In the genomic region with DNA sequence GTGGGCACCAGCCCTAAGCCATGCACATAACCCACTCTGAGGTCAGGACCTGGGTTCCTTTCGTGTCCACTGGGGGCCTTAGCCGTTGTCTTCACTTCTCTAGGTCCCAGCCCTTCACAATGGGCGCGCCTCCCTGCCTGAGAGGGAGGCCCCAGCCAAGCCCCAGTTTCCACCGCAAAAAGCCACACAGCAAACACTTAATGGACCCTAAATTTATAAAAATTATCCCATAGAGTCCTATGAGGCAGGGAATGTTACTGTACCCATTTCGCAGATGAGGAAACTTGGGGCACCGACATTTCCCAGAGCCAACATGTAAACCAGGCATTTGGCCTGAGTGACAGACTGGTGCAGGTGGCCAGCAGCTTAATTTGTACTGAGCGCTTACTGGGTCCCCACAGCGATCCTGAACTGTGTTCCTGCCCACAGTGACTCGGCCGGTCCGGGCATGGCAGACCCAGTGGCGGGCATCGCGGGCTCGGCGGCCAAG, we compare ENCODE assay signal across 10 cellular contexts. TPM values are rescaled to one million over a fixed set of nuclear protein-coding genes. Genes with fewer than 3 reads are reported as not detected.
DNase-seq lines count a peak whose midpoint lies in the region; ATAC-seq, FAIRE-seq and TF ChIP-seq lines count a peak whose summit lies in the region.
"Had no signal": no experiment of that assay in that cellular context is flagged by ENCODE, and none has a peak within 500 bp of the region (broad histone marks: within the 10 kb centered on the region; RNA-seq: fewer than 3 reads in every experiment).

No MANE protein-coding gene starts in this region.

- no peaks in the 10 kb centered on the region for H3K79me2 ChIP-seq in H1 (ENCODE audit: control insufficient read depth in 1 of 2, insufficient read depth in 2 of 2, low read length in 2 of 2)

- no peaks in the 10 kb centered on the region for H3K9me3 Mint-ChIP-seq in natural killer cell treated with Interleukin-12 subunit alpha and Interleukin-12 subunit beta and Interleukin-15 and Interleukin-18, amount 100 ng/mL, for 72 hours

- H4K5ac ChIP-seq in H1 (ENCODE audit: insufficient read length, low read depth, low read length) = no peak overlapping the region

- CTCF ChIA-PET in H1 (lab: Charles Lee; ENCODE audit: partially characterized antibody) = interaction anchor here (1.1 to 2.2 kb wide), 2 partner anchors 10 to 34 kb away, joined by 3 to 10 read pairs; no protein-coding TSS in a partner anchor

- no peaks in the 10 kb centered on the region for H3K9me3 ChIP-seq in H1 (ENCODE audit: insufficient read depth in 2 of 2, low read depth in 1 of 2, low read length in 1 of 2)

- H3K4me3 ChIP-seq in AG10803 (ENCODE audit: low read length) = peak overlapping the region; percentile 81
- H3K4me3 ChIP-seq in Jurkat, Clone E6-1 (ENCODE audit: low read length) = peak overlapping the region; percentile 78
- H3K4me3 ChIP-seq in H1 (ENCODE audit: extremely low read depth in 1 of 4, insufficient read depth in 2 of 4, low read depth in 3 of 4, low read length in 4 of 4) = peak overlapping the region; percentile 40 to 68 (median 52); a peak in 7 of 8 replicates

- H3K36me3 ChIP-seq in H1 (ENCODE audit: control insufficient read depth in 2 of 4, insufficient read depth in 4 of 4, low read length in 3 of 4) = no peaks in the 10 kb centered on the region

- no peak overlapping the region for H3K14ac ChIP-seq in H1 (ENCODE audit: insufficient read length)

- H3K27ac Mint-ChIP-seq in natural killer cell treated with Interleukin-12 subunit alpha and Interleukin-12 subunit beta and Interleukin-15 and Interleukin-18, amount 100 ng/mL, for 72 hours = no peak overlapping the region

- WGBS in H1 (ENCODE audit: extremely low coverage in 1 of 2, insufficient coverage in 1 of 2, insufficient read length in 1 of 2, insufficient replicate concordance in 2 of 2, low coverage in 1 of 2, low lambda C conversion rate in 2 of 2, missing lambda C conversion rate in 1 of 2), 2 experiments = 85% methylated on average over 16 of the region's 17 CpGs; no CpG with 5 or more reads in 1 of the 2 experiments

- H3K18ac ChIP-seq in H1 (ENCODE audit: extremely low read depth, low read length) = peak overlapping the region; percentile 34

- H4K20me1 ChIP-seq in H1 (replicated peaks in 1 of 2; ENCODE audit: control insufficient read depth in 1 of 2, insufficient read depth in 2 of 2, low read length in 2 of 2) = peaks cover 0 to 8% of the 10 kb centered on the region in 2 experiments

- peak overlapping the region; percentile 75; the same call in 1 of the 2 replicates for H2BK5ac ChIP-seq in H1 (ENCODE audit: low read depth, low read length)

- no peak overlapping the region for H2BK20ac ChIP-seq in H1 (ENCODE audit: low read length)

- no peak for ATAC-seq in natural killer cell treated with Interleukin-12 subunit alpha and Interleukin-12 subunit beta and Interleukin-15 and Interleukin-18, amount 100 ng/mL, for 72 hours
- ATAC-seq in GM18870 (IDR thresholded peaks at IDR 0.05; ENCODE audit: unreplicated experiment) = no peak

- no peak overlapping the region for H3K27ac ChIP-seq in H1 (ENCODE audit: low read depth, low read length)

- H3K27me3 Mint-ChIP-seq in natural killer cell treated with Interleukin-12 subunit alpha and Interleukin-12 subunit beta and Interleukin-15 and Interleukin-18, amount 100 ng/mL, for 72 hours = peaks cover 11 to 15% of the 10 kb centered on the region in 2 donors

- H3K4me2 ChIP-seq in H1 (ENCODE audit: insufficient read depth in 1 of 2, low read depth in 2 of 2, low read length in 2 of 2) = peak overlapping the region; percentile 72 to 74

- no peak overlapping the region for H2AFZ ChIP-seq in H1 (ENCODE audit: low read length)

- no peak for TF ChIP-seq EP300 in H1 (IDR thresholded peaks at IDR 0.05; ENCODE audit: borderline replicate concordance in 1 of 2, low read depth in 2 of 2, low read length in 2 of 2)

- no peaks in the 10 kb centered on the region for H3K79me1 ChIP-seq in H1 (ENCODE audit: low read depth, low read length)

- no peak for TF ChIP-seq CTCF in AG10803 (conservative IDR thresholded peaks at IDR 0.05; ENCODE audit: low read length)
- TF ChIP-seq CTCF in H1 (IDR thresholded peaks at IDR 0.05; ENCODE audit: control extremely low read depth in 1 of 3, insufficient read depth in 1 of 3, low read depth in 1 of 3, low read length in 3 of 3) = no peak

- peaks cover 0 to 7% (median 1%) of the 10 kb centered on the region in 4 experiments; a peak in 5 of 7 replicates for H3K27me3 ChIP-seq in H1 (replicated peaks in 1 of 4; ENCODE audit: control insufficient read depth in 3 of 4, extremely low read depth in 1 of 4, insufficient read depth in 3 of 4, low read length in 3 of 4)

- peaks cover 6% of the 10 kb centered on the region; the same call in 1 of the 2 replicates for H3K23me2 ChIP-seq in H1 (ENCODE audit: low read depth, low read length)

- TF ChIP-seq RAD21 in H1 (IDR thresholded peaks at IDR 0.05 in 1 of 2, conservative IDR thresholded peaks at IDR 0.05 in 1 of 2; ENCODE audit: low read depth in 2 of 2, low read length in 2 of 2) = no peak

- peak overlapping the region; percentile 69 for H3K4ac ChIP-seq in H1 (replicated peaks; ENCODE audit: insufficient read length, low read depth, low read length)

- H2AK5ac ChIP-seq in H1 (ENCODE audit: low read depth, low read length) = peak overlapping the region; percentile 93; the same call in 1 of the 2 replicates

- H2BK12ac ChIP-seq in H1 (ENCODE audit: low read depth, low read length) = peak overlapping the region; percentile 96; the same call in 1 of the 2 replicates

- H4K91ac ChIP-seq in H1 (replicated peaks; ENCODE audit: insufficient read length, low read length) = peak overlapping the region; percentile 65

- H3K4me1 ChIP-seq in H1 (replicated peaks in 1 of 4; ENCODE audit: control insufficient read depth in 3 of 4, insufficient read depth in 4 of 4, low read length in 3 of 4) = peaks cover 0 to 13% (median 7%) of the 10 kb centered on the region in 4 experiments; a peak in 5 of 7 replicates

- H2BK120ac ChIP-seq in H1 (replicated peaks; ENCODE audit: low read depth, low read length) = peak overlapping the region; percentile 90

- no peak for DNase-seq in AG10803 (ENCODE audit: low read depth)
- DNase-seq in Jurkat, Clone E6-1 (ENCODE audit: low read depth, low spot score) = no peak
- no peak for DNase-seq in H1 (ENCODE audit: low read depth in 1 of 2, low spot score in 2 of 2)
- DNase-seq in natural killer cell treated with Interleukin-12 subunit alpha and Interleukin-12 subunit beta and Interleukin-15 and Interleukin-18, amount 100 ng/mL, for 72 hours (ENCODE audit: low spot score) = no peak
- DNase-seq in Kasumi-1 (lab: John Stamatoyannopoulos, UW) = no peak
- no peak for DNase-seq in effector CD8-positive, alpha-beta T cell (lab: John Stamatoyannopoulos, UW)
- no peak for DNase-seq in OCI-M1 (lab: John Stamatoyannopoulos, UW)
- DNase-seq: NCI-H1092 had no signal

- no peak overlapping the region for H3K56ac ChIP-seq in H1 (replicated peaks; ENCODE audit: insufficient read length, low read depth, low read length)

- TF ChIP-seq POLR2A in H1 (IDR thresholded peaks at IDR 0.05; ENCODE audit: control extremely low read depth in 1 of 2, low read depth in 2 of 2, low read length in 2 of 2) = no peak

- peaks cover 0 to 18% of the 10 kb centered on the region in 2 donors for H3K4me1 Mint-ChIP-seq in natural killer cell treated with Interleukin-12 subunit alpha and Interleukin-12 subunit beta and Interleukin-15 and Interleukin-18, amount 100 ng/mL, for 72 hours (ENCODE audit: low read depth in 2 of 2)

- H2BK15ac ChIP-seq in H1 (ENCODE audit: low read length) = peak overlapping the region; percentile 88

- FAIRE-seq in H1 (lab: Jason Lieb, UNC) = no peak
- FAIRE-seq: GM12891 had no signal

- POLR2A ChIA-PET in H1 (lab: Charles Lee; ENCODE audit: partially characterized antibody) = interaction anchor here (0.8 to 9.1 kb wide), 6 partner anchors 11 to 272 kb away, joined by 3 to 66 read pairs (median 3); partner anchors contain the start of genes EWSR1 and RHBDD3

- no peak overlapping the region for H4K8ac ChIP-seq in H1 (ENCODE audit: extremely low read depth, insufficient read depth, low read length)

- no peak overlapping the region; a peak in 1 of 7 replicates for H3K9ac ChIP-seq in H1 (replicated peaks in 1 of 4; ENCODE audit: extremely low read depth in 1 of 4, low read depth in 3 of 4, low read length in 3 of 4)

- peak overlapping the region; percentile 67 for H3K4me3 Mint-ChIP-seq in natural killer cell treated with Interleukin-12 subunit alpha and Interleukin-12 subunit beta and Interleukin-15 and Interleukin-18, amount 100 ng/mL, for 72 hours

- H3K36me3 Mint-ChIP-seq in natural killer cell treated with Interleukin-12 subunit alpha and Interleukin-12 subunit beta and Interleukin-15 and Interleukin-18, amount 100 ng/mL, for 72 hours = no peaks in the 10 kb centered on the region

- no peak overlapping the region for H3K23ac ChIP-seq in H1 (ENCODE audit: insufficient read length)

RNA-seq across cellular contexts. Expression of gene GAS2L1, which starts 1.3 kb away (rescaled TPM):
- 45.0 TPM for polyA plus RNA-seq in Jurkat, Clone E6-1 (2012; ENCODE audit: insufficient read depth, insufficient read length)
- 9.7 and 10.1 TPM in 2 replicates for total RNA-seq in H1 (2021; fragmentation: NEBNext Ultra II Directional; extraction: Animal tissue kit (Norgen Biotek cat#: 25700))
- 3.6 and 6.8 TPM in 2 replicates for polyA plus RNA-seq in H1 (2011; rRNA removed)
- 3.9 TPM for polyA plus RNA-seq in H1 (2011; cell fraction: cytosol; rRNA removed)
- polyA plus RNA-seq in H1 (2011; cell fraction: nucleus; rRNA removed) = 16.7 TPM
- 4.0 to 5.7 TPM (median 5.3 TPM) in 4 replicates for polyA plus RNA-seq in H1 (2012, experiment 1 of 2)
- polyA plus RNA-seq in H1 (2012, experiment 2 of 2) = 4.1 TPM
- polyA plus RNA-seq in H1 (2013, experiment 1 of 2) = 8.9 TPM
- 8.0 TPM for polyA plus RNA-seq in H1 (2013, experiment 2 of 2)
- 1.3 and 2.9 TPM in 2 replicates for polyA minus RNA-seq in H1 (2011; rRNA and poly(A)+ RNA removed)
- 2.5 TPM for polyA minus RNA-seq in H1 (2011; cell fraction: cytosol; rRNA and poly(A)+ RNA removed)
- 3.7 TPM for polyA minus RNA-seq in H1 (2011; cell fraction: nucleus; rRNA and poly(A)+ RNA removed)
- total RNA-seq in natural killer cell treated with Interleukin-12 subunit alpha and Interleukin-12 subunit beta and Interleukin-15 and Interleukin-18, amount 100 ng/mL, for 72 hours = under 1 TPM in 1 of 2 donors, not detected in 1; 0.43 TPM

RNA-seq across cellular contexts. Expression of gene RASL10A, which starts 7.8 kb away (rescaled TPM):
- 4.3 TPM for polyA plus RNA-seq in Jurkat, Clone E6-1 (2012; ENCODE audit: insufficient read depth, insufficient read length)
- total RNA-seq in H1 (2021; fragmentation: NEBNext Ultra II Directional; extraction: Animal tissue kit (Norgen Biotek cat#: 25700)) = 1.4 and 1.5 TPM in 2 replicates
- 1.1 and 1.6 TPM in 2 replicates for polyA plus RNA-seq in H1 (2011; rRNA removed)
- 1.0 TPM for polyA plus RNA-seq in H1 (2011; cell fraction: cytosol; rRNA removed)
- 2.4 TPM for polyA plus RNA-seq in H1 (2011; cell fraction: nucleus; rRNA removed)
- 0.26 to 0.58 TPM (median 0.39 TPM) in 4 replicates for polyA plus RNA-seq in H1 (2012, experiment 1 of 2)
- polyA plus RNA-seq in H1 (2012, experiment 2 of 2) = 0.21 TPM
- 1.1 TPM for polyA plus RNA-seq in H1 (2013, experiment 1 of 2)
- 1.0 TPM for polyA plus RNA-seq in H1 (2013, experiment 2 of 2)
- polyA minus RNA-seq in H1 (2011; rRNA and poly(A)+ RNA removed) = not detected in 2 replicates
- not detected for polyA minus RNA-seq in H1 (2011; cell fraction: cytosol; rRNA and poly(A)+ RNA removed)
- 0.80 TPM for polyA minus RNA-seq in H1 (2011; cell fraction: nucleus; rRNA and poly(A)+ RNA removed)
- total RNA-seq in natural killer cell treated with Interleukin-12 subunit alpha and Interleukin-12 subunit beta and Interleukin-15 and Interleukin-18, amount 100 ng/mL, for 72 hours = 1 to 10 TPM; 2.0 TPM

RNA-seq across cellular contexts. Expression of gene EWSR1, which starts 39.6 kb away (rescaled TPM):
- 477 TPM for polyA plus RNA-seq in Jurkat, Clone E6-1 (2012; ENCODE audit: insufficient read depth, insufficient read length)
- 385 and 387 TPM in 2 replicates for total RNA-seq in H1 (2021; fragmentation: NEBNext Ultra II Directional; extraction: Animal tissue kit (Norgen Biotek cat#: 25700))
- 646 and 930 TPM in 2 replicates for polyA plus RNA-seq in H1 (2011; rRNA removed)
- polyA plus RNA-seq in H1 (2011; cell fraction: cytosol; rRNA removed) = 525 TPM
- polyA plus RNA-seq in H1 (2011; cell fraction: nucleus; rRNA removed) = 1,044 TPM
- polyA plus RNA-seq in H1 (2012, experiment 1 of 2) = 380 to 507 TPM (median 400 TPM) in 4 replicates
- 92.9 TPM for polyA plus RNA-seq in H1 (2012, experiment 2 of 2)
- 297 TPM for polyA plus RNA-seq in H1 (2013, experiment 1 of 2)
- polyA plus RNA-seq in H1 (2013, experiment 2 of 2) = 268 TPM
- 575 and 704 TPM in 2 replicates for polyA minus RNA-seq in H1 (2011; rRNA and poly(A)+ RNA removed)
- polyA minus RNA-seq in H1 (2011; cell fraction: cytosol; rRNA and poly(A)+ RNA removed) = 228 TPM
- polyA minus RNA-seq in H1 (2011; cell fraction: nucleus; rRNA and poly(A)+ RNA removed) = 291 TPM
- total RNA-seq in natural killer cell treated with Interleukin-12 subunit alpha and Interleukin-12 subunit beta and Interleukin-15 and Interleukin-18, amount 100 ng/mL, for 72 hours = 100 to 1,000 TPM; 344 to 348 TPM

RNA-seq across cellular contexts. Expression of gene RHBDD3, which starts 39.9 kb away (rescaled TPM):
- 35.8 TPM for polyA plus RNA-seq in Jurkat, Clone E6-1 (2012; ENCODE audit: insufficient read depth, insufficient read length)
- total RNA-seq in H1 (2021; fragmentation: NEBNext Ultra II Directional; extraction: Animal tissue kit (Norgen Biotek cat#: 25700)) = 72.1 and 75.7 TPM in 2 replicates
- 117 and 171 TPM in 2 replicates for polyA plus RNA-seq in H1 (2011; rRNA removed)
- polyA plus RNA-seq in H1 (2011; cell fraction: cytosol; rRNA removed) = 128 TPM
- polyA plus RNA-seq in H1 (2011; cell fraction: nucleus; rRNA removed) = 161 TPM
- polyA plus RNA-seq in H1 (2012, experiment 1 of 2) = 64.0 to 89.1 TPM (median 81.6 TPM) in 4 replicates
- 70.6 TPM for polyA plus RNA-seq in H1 (2012, experiment 2 of 2)
- 69.3 TPM for polyA plus RNA-seq in H1 (2013, experiment 1 of 2)
- 69.0 TPM for polyA plus RNA-seq in H1 (2013, experiment 2 of 2)
- polyA minus RNA-seq in H1 (2011; rRNA and poly(A)+ RNA removed) = 20.8 and 28.6 TPM in 2 replicates
- 29.9 TPM for polyA minus RNA-seq in H1 (2011; cell fraction: cytosol; rRNA and poly(A)+ RNA removed)
- 42.7 TPM for polyA minus RNA-seq in H1 (2011; cell fraction: nucleus; rRNA and poly(A)+ RNA removed)
- 10 to 100 TPM; 33.6 to 69.0 TPM for total RNA-seq in natural killer cell treated with Interleukin-12 subunit alpha and Interleukin-12 subunit beta and Interleukin-15 and Interleukin-18, amount 100 ng/mL, for 72 hours
